ENCODE assay signal across 22 cellular contexts in the genomic region with DNA sequence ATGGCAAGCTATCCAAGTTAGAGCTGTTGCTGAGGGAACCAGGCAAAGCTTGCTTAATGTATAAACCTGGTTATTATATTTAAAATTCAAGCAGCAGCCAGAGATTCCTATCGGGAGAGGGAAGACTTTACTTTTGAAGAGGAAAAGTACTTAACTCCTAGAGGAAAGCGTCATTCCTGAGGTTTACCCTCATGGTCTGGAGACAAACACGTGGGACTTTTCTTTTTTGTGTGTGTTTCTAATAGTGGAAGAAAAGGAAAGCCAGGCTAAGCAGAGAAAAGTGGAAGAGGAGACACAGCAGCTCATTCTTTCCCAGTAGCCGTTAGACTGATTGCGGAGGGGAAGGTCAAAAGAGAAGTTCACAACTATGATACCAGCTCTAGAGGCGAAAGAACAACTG.
"Had no signal": no experiment of that assay in that cellular context is flagged by ENCODE, and none has a peak within 500 bp of the region (broad histone marks: within the 10 kb centered on the region; RNA-seq: fewer than 3 reads in every experiment).

No MANE protein-coding gene starts in this region.

- H3K9me3 ChIP-seq: gastrocnemius medialis, SK-N-SH, testis, upper lobe of right lung had no signal

- H3K4me2 ChIP-seq: SK-N-SH had no signal

- H3K4me3 ChIP-seq: gastrocnemius medialis, testis, upper lobe of right lung had no signal

- H3K27ac ChIP-seq: gastrocnemius medialis, testis, upper lobe of right lung had no signal

- H3K36me3 ChIP-seq: gastrocnemius medialis, upper lobe of right lung had no signal

- ATAC-seq: activated CD8-positive, alpha-beta T cell treated with anti-CD3 and anti-CD28 coated beads, Interleukin-2, amount 10 ng/mL, durations not matched to agents 7 days and 5 days; activated naive CD4-positive, alpha-beta T cell treated with anti-CD3 and anti-CD28 coated beads, Interleukin-2, amount 50 U/mL, for 72 hours; gastrocnemius medialis; left ventricle myocardium superior; natural killer cell treated with Interleukin-12 subunit alpha and Interleukin-12 subunit beta and Interleukin-15 and Interleukin-18, amount 100 ng/mL, for 72 hours; sciatic nerve; stimulated activated memory B cell treated with anti-CD40 and anti-IgM and Interleukin-4, amounts not matched to agents 10 μg/mL and 1 μg/mL and 100 μg/mL, for 72 hours; upper lobe of right lung had no signal

- DNase-seq: activated CD4-positive, alpha-beta T cell treated with anti-CD3 and anti-CD28 coated beads, Interleukin-2, amount 50 U/mL, for 1 hour; activated CD4-positive, CD25-positive, alpha-beta regulatory T cell treated with anti-CD3 and anti-CD28 coated beads, Interleukin-2, amount 50 U/mL, for 72 hours; activated CD8-positive, alpha-beta T cell treated with anti-CD3 and anti-CD28 coated beads, Interleukin-2, amount 10 ng/mL, durations not matched to agents 7 days and 5 days; activated T-cell treated with anti-CD3 and anti-CD28 coated beads, Interleukin-2, amount 50 U/mL, for 1 hour; dermis blood vessel endothelial cell; effector memory CD4-positive, alpha-beta T cell; gastrocnemius medialis; hypothalamus; left ventricle myocardium superior; mammary epithelial cell; occipital lobe; posterior cingulate gyrus; SK-N-SH; small intestine; stimulated activated CD4-positive, alpha-beta T cell treated with anti-CD3 and anti-CD28 coated beads, Interleukin-15, amount 100 ng/mL, for 24 hours; T-helper 2 cell; testis; upper lobe of right lung had no signal

- H3K27me3 ChIP-seq: gastrocnemius medialis, testis, upper lobe of right lung had no signal

- H3K9ac ChIP-seq: SK-N-SH had no signal

- H3K4me1 ChIP-seq: gastrocnemius medialis had no signal
